ENCODE assay signal across 18 cellular contexts in the genomic region with DNA sequence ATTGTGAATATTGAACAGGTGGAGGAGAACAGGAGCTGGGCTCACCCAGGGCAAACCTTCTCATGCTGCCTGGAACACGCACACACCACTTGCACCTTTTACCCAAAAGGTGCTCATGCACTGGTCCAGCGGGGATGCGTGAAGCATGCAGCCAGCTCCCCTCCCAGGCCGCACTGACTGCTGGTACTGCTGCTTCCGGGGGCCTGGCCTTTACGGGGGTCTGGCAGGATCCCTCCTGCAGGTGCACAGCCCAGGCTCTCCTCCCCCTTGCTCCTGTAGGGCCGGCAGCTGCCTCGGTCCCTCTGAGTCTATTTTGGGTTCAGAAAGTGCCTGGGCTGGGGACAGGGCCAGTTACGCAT.
"Had no signal": no experiment of that assay in that cellular context is flagged by ENCODE, and none has a peak within 500 bp of the region (broad histone marks: within the 10 kb centered on the region; RNA-seq: fewer than 3 reads in every experiment).

No MANE protein-coding gene starts in this region.

- H3K9me3 Mint-ChIP-seq: activated T-helper 1 cell treated with anti-CD3 and anti-CD28 coated beads, Interleukin-12 subunit alpha, Interleukin-12 subunit beta, Interleukin-2, Interleukin-4 antibody, amounts not matched to agents 30 ng/mL and 10 ng/mL and 1 ng/mL, durations not matched to agents 14 hours and 24 hours and 36 hours; naive thymus-derived CD4-positive, alpha-beta T cell; stimulated activated effector memory CD8-positive, alpha-beta T cell treated with anti-CD3 and anti-CD28 coated beads, Interleukin-12 subunit alpha, Interleukin-12 subunit beta, amount 100 ng/mL, for 72 hours had no signal

- H3K27ac ChIP-seq: ascending aorta, stomach, testis, upper lobe of left lung had no signal

- H3K4me3 Mint-ChIP-seq: activated T-helper 1 cell treated with anti-CD3 and anti-CD28 coated beads, Interleukin-12 subunit alpha, Interleukin-12 subunit beta, Interleukin-2, Interleukin-4 antibody, amounts not matched to agents 30 ng/mL and 10 ng/mL and 1 ng/mL, durations not matched to agents 14 hours and 24 hours and 36 hours; naive thymus-derived CD4-positive, alpha-beta T cell; stimulated activated effector memory CD8-positive, alpha-beta T cell treated with anti-CD3 and anti-CD28 coated beads, Interleukin-12 subunit alpha, Interleukin-12 subunit beta, amount 100 ng/mL, for 72 hours had no signal

- H3K4me1 ChIP-seq: ascending aorta, stomach, testis had no signal

- H3K36me3 Mint-ChIP-seq: naive thymus-derived CD4-positive, alpha-beta T cell; stimulated activated effector memory CD8-positive, alpha-beta T cell treated with anti-CD3 and anti-CD28 coated beads, Interleukin-12 subunit alpha, Interleukin-12 subunit beta, amount 100 ng/mL, for 72 hours had no signal

- H3K36me3 ChIP-seq: ascending aorta, upper lobe of left lung had no signal

- H3K27me3 ChIP-seq: ascending aorta, stomach, testis, upper lobe of left lung had no signal

- H3K27ac Mint-ChIP-seq: activated T-helper 1 cell treated with anti-CD3 and anti-CD28 coated beads, Interleukin-12 subunit alpha, Interleukin-12 subunit beta, Interleukin-2, Interleukin-4 antibody, amounts not matched to agents 30 ng/mL and 10 ng/mL and 1 ng/mL, durations not matched to agents 14 hours and 24 hours and 36 hours; naive thymus-derived CD4-positive, alpha-beta T cell; progenitor cell of endocrine pancreas; stimulated activated effector memory CD8-positive, alpha-beta T cell treated with anti-CD3 and anti-CD28 coated beads, Interleukin-12 subunit alpha, Interleukin-12 subunit beta, amount 100 ng/mL, for 72 hours had no signal

- H3K4me1 Mint-ChIP-seq: stimulated activated effector memory CD8-positive, alpha-beta T cell treated with anti-CD3 and anti-CD28 coated beads, Interleukin-12 subunit alpha, Interleukin-12 subunit beta, amount 100 ng/mL, for 72 hours had no signal

- H3K4me3 ChIP-seq: ascending aorta, stomach, testis, upper lobe of left lung had no signal

- DNase-seq: activated CD4-positive, alpha-beta T cell treated with anti-CD3 and anti-CD28 coated beads, Interleukin-2, amount 50 U/mL, for 1 hour; activated CD4-positive, CD25-positive, alpha-beta regulatory T cell treated with anti-CD3 and anti-CD28 coated beads, Interleukin-2, amount 50 U/mL, for 72 hours; activated CD8-positive, alpha-beta memory T cell treated with anti-CD3 and anti-CD28 coated beads for 24 hours; activated naive CD4-positive, alpha-beta T cell treated with anti-CD3 and anti-CD28 coated beads, Interleukin-2, amount 50 U/mL, for 16 hours; cortex of kidney; kidney glomerular epithelial cell; mesendoderm; naive thymus-derived CD4-positive, alpha-beta T cell; small intestine; stimulated activated CD4-positive, alpha-beta T cell treated with anti-CD3 and anti-CD28 coated beads, Interleukin-4, amount 100 ng/mL, for 1 hour; stomach; testis; upper lobe of left lung had no signal

- ATAC-seq: naive thymus-derived CD4-positive, alpha-beta T cell; right cardiac atrium; stimulated activated effector memory CD8-positive, alpha-beta T cell treated with anti-CD3 and anti-CD28 coated beads, Interleukin-12 subunit alpha, Interleukin-12 subunit beta, amount 100 ng/mL, for 72 hours had no signal

- H3K27me3 Mint-ChIP-seq: naive thymus-derived CD4-positive, alpha-beta T cell had no signal

- H3K9me3 ChIP-seq: ascending aorta, stomach, testis, upper lobe of left lung had no signal
